In the genomic region with DNA sequence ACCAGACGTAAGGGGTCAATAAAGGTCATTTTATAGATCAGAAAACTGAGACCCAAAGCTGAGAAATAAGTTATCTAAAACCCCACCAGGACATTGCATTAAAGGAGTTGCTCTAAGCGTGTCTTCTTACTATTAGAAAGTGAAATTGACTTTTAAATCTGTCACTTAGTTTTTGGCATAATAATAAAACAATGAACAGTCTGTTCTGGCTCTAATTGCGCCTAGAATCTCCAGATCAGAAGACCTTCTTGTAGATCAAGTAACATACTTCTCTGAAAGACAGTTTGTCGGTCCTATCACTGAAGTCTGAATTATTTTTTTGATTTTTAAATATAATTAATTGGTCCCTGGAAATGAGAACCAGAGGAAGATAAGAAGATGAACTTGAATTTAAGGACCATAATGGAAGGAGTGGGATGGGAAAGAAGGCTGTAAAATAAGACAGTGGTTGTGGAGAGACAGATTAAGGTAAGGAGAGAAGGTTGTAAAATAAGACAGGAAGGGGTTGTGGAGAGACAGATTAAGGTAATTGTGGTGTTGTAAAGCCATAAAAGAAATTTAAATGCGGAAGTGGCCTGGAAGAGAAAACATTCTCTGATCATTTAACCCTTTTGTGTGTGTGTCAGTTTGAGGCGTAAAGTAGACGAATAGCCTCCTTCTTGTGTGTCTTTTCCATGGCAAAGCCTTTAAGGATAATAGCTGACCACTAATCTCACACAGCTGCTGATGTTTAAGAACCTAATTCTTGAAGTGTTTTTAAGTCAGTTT, we compare ENCODE assay signal across 9 cellular contexts. TPM values are rescaled to one million over a fixed set of nuclear protein-coding genes. Genes with fewer than 3 reads are reported as not detected.
DNase-seq lines count a peak whose midpoint lies in the region; TF ChIP-seq lines count a peak whose summit lies in the region.
"Had no signal": no experiment of that assay in that cellular context is flagged by ENCODE, and none has a peak within 500 bp of the region (broad histone marks: within the 10 kb centered on the region; RNA-seq: fewer than 3 reads in every experiment).

No MANE protein-coding gene starts in this region.

- no peak for TF ChIP-seq POLR2A in transverse colon (IDR thresholded peaks at IDR 0.05)

- H3K4me1 Mint-ChIP-seq in activated naive CD4-positive, alpha-beta T cell treated with anti-CD3 and anti-CD28 coated beads for 36 hours (ENCODE audit: low read depth) = peaks cover 83% of the 10 kb centered on the region
- peaks cover 77% of the 10 kb centered on the region for H3K4me1 Mint-ChIP-seq in T-helper 1 cell treated with Interleukin-12 subunit alpha and Interleukin-12 subunit beta and Interleukin-4 antibody, amounts not matched to agents 30 μg/mL and 1 μg/mL, for 36 hours (ENCODE audit: low read depth)

- intact Hi-C loops in activated naive CD4-positive, alpha-beta T cell treated with anti-CD3 and anti-CD28 coated beads for 36 hours (cut with micrococcal nuclease) = loop anchor here (1.0 to 5.0 kb wide), 6 partner anchors 10 to 109 kb away; a partner anchor contains a TSS
- intact Hi-C loops in transverse colon (cut with DNase I; ENCODE audit: low total_unique reads) = no loop called here

- no peaks in the 10 kb centered on the region for H3K9me3 Mint-ChIP-seq in activated naive CD4-positive, alpha-beta T cell treated with anti-CD3 and anti-CD28 coated beads for 36 hours
- peaks cover under 1% of the 10 kb centered on the region for H3K9me3 Mint-ChIP-seq in T-helper 1 cell treated with Interleukin-12 subunit alpha and Interleukin-12 subunit beta and Interleukin-4 antibody, amounts not matched to agents 30 μg/mL and 1 μg/mL, for 36 hours

- 18 to 21% methylated on average over 5 to 7 of the region's 7 CpGs for WGBS in transverse colon (ENCODE audit: low coverage in 1 of 2), 2 donors

- H3K27ac Mint-ChIP-seq in activated naive CD4-positive, alpha-beta T cell treated with anti-CD3 and anti-CD28 coated beads for 36 hours = peak overlapping the region; percentile 92
- H3K27ac Mint-ChIP-seq in T-helper 1 cell treated with Interleukin-12 subunit alpha and Interleukin-12 subunit beta and Interleukin-4 antibody, amounts not matched to agents 30 μg/mL and 1 μg/mL, for 36 hours = peak overlapping the region; percentile 92

- peak overlapping the region in 2 of 4 donors; percentile 1 to 35 for H3K4me3 ChIP-seq in transverse colon

- TF ChIP-seq CTCF in transverse colon (IDR thresholded peaks at IDR 0.05) (no peak), GM20000 (IDR thresholded peaks at IDR 0.05; ENCODE audit: extremely low read depth, missing control alignments) (no peak)

- H3K4me3 Mint-ChIP-seq in activated naive CD4-positive, alpha-beta T cell treated with anti-CD3 and anti-CD28 coated beads for 36 hours = peak overlapping the region; percentile 71
- H3K4me3 Mint-ChIP-seq in T-helper 1 cell treated with Interleukin-12 subunit alpha and Interleukin-12 subunit beta and Interleukin-4 antibody, amounts not matched to agents 30 μg/mL and 1 μg/mL, for 36 hours = peak overlapping the region; percentile 82

- H3K4me1 ChIP-seq in transverse colon = peaks cover 62 to 87% (median 81%) of the 10 kb centered on the region in 4 donors

- in situ Hi-C loops in transverse colon (cut with MboI; ENCODE audit: low pct_ligation_motif_present in 1 of 4, low pct_unique_long_range_greater_than_20kb in 1 of 4, low sequenced_read_pairs in 3 of 4) = no loop called here

- no peaks in the 10 kb centered on the region for H3K9me3 ChIP-seq in transverse colon

- H3K36me3 Mint-ChIP-seq in activated naive CD4-positive, alpha-beta T cell treated with anti-CD3 and anti-CD28 coated beads for 36 hours (ENCODE audit: low read depth) = peaks cover 5% of the 10 kb centered on the region
- H3K36me3 Mint-ChIP-seq in T-helper 1 cell treated with Interleukin-12 subunit alpha and Interleukin-12 subunit beta and Interleukin-4 antibody, amounts not matched to agents 30 μg/mL and 1 μg/mL, for 36 hours (ENCODE audit: low read depth) = peaks cover 15% of the 10 kb centered on the region

- TF ChIP-seq EP300 in transverse colon (IDR thresholded peaks at IDR 0.05; ENCODE audit: low read depth) = no peak

- CTCF ChIA-PET in activated naive CD4-positive, alpha-beta T cell treated with anti-CD3 and anti-CD28 coated beads for 36 hours (lab: Charles Lee) = interaction anchor here (0.6 to 1.3 kb wide), 4 partner anchors 17 to 58 kb away, joined by 3 to 4 read pairs (median 4); no protein-coding TSS in a partner anchor

- no peaks in the 10 kb centered on the region for H3K27me3 Mint-ChIP-seq in activated naive CD4-positive, alpha-beta T cell treated with anti-CD3 and anti-CD28 coated beads for 36 hours (ENCODE audit: low read depth)
- H3K27me3 Mint-ChIP-seq in T-helper 1 cell treated with Interleukin-12 subunit alpha and Interleukin-12 subunit beta and Interleukin-4 antibody, amounts not matched to agents 30 μg/mL and 1 μg/mL, for 36 hours (ENCODE audit: low read depth) = no peaks in the 10 kb centered on the region

- H3K36me3 ChIP-seq in transverse colon = no peaks in the 10 kb centered on the region

- no peaks in the 10 kb centered on the region for H3K27me3 ChIP-seq in transverse colon

- peak overlapping the region; percentile 55 to 76 (median 72) for H3K27ac ChIP-seq in transverse colon

- no peak for DNase-seq in activated naive CD4-positive, alpha-beta T cell treated with anti-CD3 and anti-CD28 coated beads for 36 hours
- DNase-seq in activated naive CD4-positive, alpha-beta T cell treated with anti-CD3 and anti-CD28 coated beads, Interleukin-2, amount 50 U/mL, for 16 hours = no peak
- DNase-seq in foreskin melanocyte (peak; percentile 63), transverse colon (no peak), SKM-1 (lab: John Stamatoyannopoulos, UW; ENCODE audit: unreplicated experiment) (no peak), amniotic stem cell (lab: John Stamatoyannopoulos, UW) (no peak), GM20000 (ENCODE audit: low spot score) (no peak)
- DNase-seq: cortex of kidney had no signal

RNA-seq across cellular contexts. Expression of a gene that starts 20.0 kb away (rescaled TPM):
- total RNA-seq in activated naive CD4-positive, alpha-beta T cell treated with anti-CD3 and anti-CD28 coated beads for 36 hours = 10 to 100 TPM; 91.7 to 92.6 TPM
- total RNA-seq in transverse colon = 10 to 100 TPM; 29.6 to 52.3 (median 36.9) TPM
